In genomic region chr3:48599509-48600285, GRCh38 we compare ENCODE assay signal across 17 cellular contexts. TPM values are rescaled to one million over a fixed set of nuclear protein-coding genes. Genes with fewer than 3 reads are reported as not detected.
DNase-seq lines count a peak whose midpoint lies in the region; ATAC-seq and TF ChIP-seq lines count a peak whose summit lies in the region.
"Had no signal": no experiment of that assay in that cellular context is flagged by ENCODE, and none has a peak within 500 bp of the region (broad histone marks: within the 10 kb centered on the region; RNA-seq: fewer than 3 reads in every experiment).

No MANE protein-coding gene starts in this region.

- peaks cover 31% of the 10 kb centered on the region for H3K4me1 Mint-ChIP-seq in nephron progenitor cell

- TF ChIP-seq CTCF in breast epithelium (IDR thresholded peaks at IDR 0.05), result no peak
- no peak for TF ChIP-seq CTCF in suprapubic skin (IDR thresholded peaks at IDR 0.05)
- no peak for TF ChIP-seq CTCF in nephron progenitor cell (IDR thresholded peaks at IDR 0.05)

- peaks cover 46% of the 10 kb centered on the region for H3K36me3 Mint-ChIP-seq in nephron progenitor cell (ENCODE audit: low read depth)

- DNase-seq in ELF-1 (ENCODE audit: low read depth, low spot score), result peak; percentile 15
- no peak for DNase-seq in breast epithelium (ENCODE audit: low spot score in 2 of 2)
- DNase-seq in suprapubic skin (ENCODE audit: low spot score in 2 of 2), result no peak
- no peak for DNase-seq in DMS 273 treated with DMSO at 0.1 percent for 48 hours (lab: John Stamatoyannopoulos, UW)
- DNase-seq in nephron progenitor cell, result no peak
- DNase-seq in activated CD4-positive, alpha-beta T cell treated with anti-CD3 and anti-CD28 coated beads for 48 hours, result no peak
- DNase-seq: BE2C; effector memory CD4-positive, alpha-beta T cell; foreskin melanocyte; H9; mucosa of descending colon; NCI-H1092 treated with DMSO at 0.1 percent for 48 hours; WERI-Rb-1 had no signal

- H3K27ac ChIP-seq in breast epithelium (peak overlapping the region; percentile 91 to 94), mesodermal cell (ENCODE audit: low read depth, low read length, severe bottlenecking) (peak overlapping the region; percentile 98), suprapubic skin (peak overlapping the region; percentile 90)
- H3K27ac ChIP-seq: WERI-Rb-1 had no signal

- WGBS in mesodermal cell (ENCODE audit: insufficient coverage in 2 of 2), 2 experiments, result 96 to 97% methylated on average over 9 to 10 of the region's 12 CpGs
- WGBS in suprapubic skin, result 77% methylated on average over 8 of the region's 12 CpGs

- no peak for ATAC-seq in GM19467 (IDR thresholded peaks at IDR 0.05; ENCODE audit: unreplicated experiment)

- H3K4me1 ChIP-seq in breast epithelium (peaks cover 14 to 15% of the 10 kb centered on the region in 2 donors), mesodermal cell (ENCODE audit: control insufficient read depth, insufficient read depth, low read length, poor library complexity, severe bottlenecking) (peaks cover 48% of the 10 kb centered on the region), suprapubic skin (peaks cover 72% of the 10 kb centered on the region)
- H3K4me1 ChIP-seq: BE2C had no signal

- H3K9me3 ChIP-seq in breast epithelium (no peaks in the 10 kb centered on the region), mesodermal cell (ENCODE audit: control insufficient read depth, low read length) (no peaks in the 10 kb centered on the region), suprapubic skin (no peaks in the 10 kb centered on the region)
- H3K9me3 ChIP-seq: BE2C, mucosa of descending colon had no signal

- intact Hi-C loops in breast epithelium (cut with DNase I; ENCODE audit: low total_unique reads), result no loop called here

- H3K9me3 Mint-ChIP-seq in nephron progenitor cell, result no peaks in the 10 kb centered on the region
- H3K9me3 Mint-ChIP-seq: brain, H9 had no signal

- H3K27me3 ChIP-seq in breast epithelium (no peaks in the 10 kb centered on the region), suprapubic skin (no peaks in the 10 kb centered on the region)

- H3K4me3 Mint-ChIP-seq in nephron progenitor cell, result no peak overlapping the region
- H3K4me3 Mint-ChIP-seq: brain, H9 had no signal

- no peak overlapping the region for H3K27ac Mint-ChIP-seq in nephron progenitor cell

- TF ChIP-seq EP300 in suprapubic skin (IDR thresholded peaks at IDR 0.05), result no peak

- H3K4me3 ChIP-seq in breast epithelium (peak overlapping the region in 1 of 3 donors; percentile 41), mesodermal cell (ENCODE audit: extremely low read depth, insufficient read depth, low read length, poor library complexity, severe bottlenecking) (no peak overlapping the region), suprapubic skin (no peak overlapping the region)
- H3K4me3 ChIP-seq: mucosa of descending colon had no signal

- H3K36me3 ChIP-seq in breast epithelium, result peaks cover 24% of the 10 kb centered on the region
- peaks cover 73% of the 10 kb centered on the region for H3K36me3 ChIP-seq in mesodermal cell (ENCODE audit: control insufficient read depth, insufficient read depth, low read length)
- peaks cover 55% of the 10 kb centered on the region for H3K36me3 ChIP-seq in suprapubic skin

- TF ChIP-seq POLR2A in breast epithelium (IDR thresholded peaks at IDR 0.05) (no peak), suprapubic skin (IDR thresholded peaks at IDR 0.05) (no peak)

- H3K27me3 Mint-ChIP-seq in nephron progenitor cell (ENCODE audit: low read depth, poor library complexity), result no peaks in the 10 kb centered on the region
- H3K27me3 Mint-ChIP-seq: brain had no signal

RNA-seq across cellular contexts. Expression of gene COL7A1, which starts 4.6 kb away (rescaled TPM):
- total RNA-seq in breast epithelium, result 10 to 100 TPM in 2 of 3 donors, under 1 TPM in 1; 0.48 to 18.6 (median 12.5) TPM
- 34.2 TPM for polyA plus RNA-seq in mesodermal cell (2013, experiment 1 of 2)
- polyA plus RNA-seq in mesodermal cell (2013, experiment 2 of 2), result 22.5 TPM
- total RNA-seq in suprapubic skin, result 100 to 1,000 TPM; 287 to 596 (median 348) TPM

RNA-seq across cellular contexts. Expression of gene UQCRC1, which starts 9.7 kb away (rescaled TPM):
- total RNA-seq in breast epithelium (100 to 1,000 TPM; 163 to 230 (median 180) TPM), suprapubic skin (100 to 1,000 TPM; 294 to 337 (median 319) TPM)
- polyA plus RNA-seq in mesodermal cell (2013, experiment 1 of 2), result 265 TPM
- polyA plus RNA-seq in mesodermal cell (2013, experiment 2 of 2), result 222 TPM

RNA-seq across cellular contexts. Expression of gene TMEM89, which starts 21.9 kb away (rescaled TPM):
- not detected for total RNA-seq in breast epithelium
- polyA plus RNA-seq in mesodermal cell (2013, experiment 1 of 2), result not detected
- not detected for polyA plus RNA-seq in mesodermal cell (2013, experiment 2 of 2)
- not detected for total RNA-seq in suprapubic skin
- total RNA-seq: renal cortical epithelial cell had no signal

RNA-seq across cellular contexts. Expression of gene SLC26A6, which starts 35.6 kb away (rescaled TPM):
- total RNA-seq in breast epithelium, result 10 to 100 TPM; 12.6 to 21.6 (median 16.0) TPM
- polyA plus RNA-seq in mesodermal cell (2013, experiment 1 of 2), result 77.2 TPM
- polyA plus RNA-seq in mesodermal cell (2013, experiment 2 of 2), result 63.0 TPM
- 10 to 100 TPM; 14.0 to 29.4 (median 24.1) TPM for total RNA-seq in suprapubic skin

RNA-seq across cellular contexts. Expression of gene UCN2, which starts 36.1 kb away (rescaled TPM):
- total RNA-seq in breast epithelium, result under 1 TPM in 1 of 3 donors, not detected in 2; 0.44 TPM
- polyA plus RNA-seq in mesodermal cell (2013, experiment 1 of 2), result 2.3 TPM
- polyA plus RNA-seq in mesodermal cell (2013, experiment 2 of 2), result 0.81 TPM
- total RNA-seq in suprapubic skin, result 10 to 100 TPM; 10.1 to 23.7 (median 18.0) TPM

Comparison
In these comparisons a context has a peak if more than half of its experiments do, and no peak if none do; other contexts are left out.
1. RNA of gene COL7A1, which starts 4.6 kb away (total RNA-seq): 287 to 596 TPM in suprapubic skin; 0.48 to 18.6 TPM in breast epithelium; every median in the first group is over 10 times any median in the second.
2. Peak in every context shown above with its lines, with median percentiles within 50 percentile points of each other: H3K27ac ChIP-seq.